ENCODE assay signal across 12 cellular contexts in genomic region chr16:50275428-50276127, GRCh38. TPM values are rescaled to one million over a fixed set of nuclear protein-coding genes. Genes with fewer than 3 reads are reported as not detected.
A peak's percentile ranks its signal among the peaks of the same experiment; 100 is the strongest.
DNase-seq lines count a peak whose midpoint lies in the region; ATAC-seq and TF ChIP-seq lines count a peak whose summit lies in the region.
"Had no signal": no experiment of that assay in that cellular context is flagged by ENCODE, and none has a peak within 500 bp of the region (broad histone marks: within the 10 kb centered on the region; RNA-seq: fewer than 3 reads in every experiment).

No MANE protein-coding gene starts in this region.

- H2AFZ ChIP-seq in Karpas-422 (ENCODE audit: low read length) = no peak overlapping the region
- H2AFZ ChIP-seq in GM23338 = no peak overlapping the region

- H3K27me3 Mint-ChIP-seq in activated naive CD8-positive, alpha-beta T cell treated with anti-CD3 and anti-CD28 coated beads, Interleukin-2, amount 10 ng/mL, durations not matched to agents 7 days and 5 days = no peaks in the 10 kb centered on the region
- peaks cover 7% of the 10 kb centered on the region for H3K27me3 Mint-ChIP-seq in GM23338 (ENCODE audit: insufficient read depth, low read depth, poor library complexity)

- POLR2A ChIA-PET in activated naive CD8-positive, alpha-beta T cell treated with anti-CD3 and anti-CD28 coated beads, Interleukin-2, amount 10 ng/mL, durations not matched to agents 7 days and 5 days (lab: Charles Lee) = interaction anchor here (0.7 to 4.1 kb wide), 7 partner anchors 7 to 466 kb away, joined by 3 to 39 read pairs (median 9); partner anchors contain the start of genes ADCY7, CYLD and HEATR3

- peak overlapping the region; percentile 83 for H3K27ac ChIP-seq in Karpas-422 (ENCODE audit: low read length)
- H3K27ac ChIP-seq in skin epidermis = peak overlapping the region in 18 of 21 experiments; percentile 55 to 99 (median 88)
- H3K27ac ChIP-seq in GM23338 (ENCODE audit: low read depth) = no peak overlapping the region

- peak overlapping the region; percentile 93 for H3K4me3 Mint-ChIP-seq in activated naive CD8-positive, alpha-beta T cell treated with anti-CD3 and anti-CD28 coated beads, Interleukin-2, amount 10 ng/mL, durations not matched to agents 7 days and 5 days
- H3K4me3 Mint-ChIP-seq in GM23338 = no peak overlapping the region

- H3K9ac ChIP-seq in Karpas-422 (ENCODE audit: low read length) = peak overlapping the region; percentile 94

- H3K9me3 Mint-ChIP-seq in activated naive CD8-positive, alpha-beta T cell treated with anti-CD3 and anti-CD28 coated beads, Interleukin-2, amount 10 ng/mL, durations not matched to agents 7 days and 5 days = no peaks in the 10 kb centered on the region
- H3K9me3 Mint-ChIP-seq in GM23338 = no peaks in the 10 kb centered on the region

- no peaks in the 10 kb centered on the region for H3K27me3 ChIP-seq in Karpas-422 (ENCODE audit: low read length)
- H3K27me3 ChIP-seq in GM23338 (ENCODE audit: insufficient read depth) = no peaks in the 10 kb centered on the region

- H3K4me2 ChIP-seq in Karpas-422 (ENCODE audit: low read depth, low read length, poor library complexity, severe bottlenecking) = peak overlapping the region; percentile 89
- no peak overlapping the region for H3K4me2 ChIP-seq in GM23338

- DNase-seq in NOMO-1 treated with DMSO at 0.1 percent for 48 hours (lab: John Stamatoyannopoulos, UW; ENCODE audit: unreplicated experiment) (peak; percentile 10), NOMO-1 (lab: John Stamatoyannopoulos, UW; ENCODE audit: unreplicated experiment in 2 of 2) (no peak), Karpas-422 (no peak), GM23338 (ENCODE audit: low spot score) (no peak), Kasumi-1 (lab: John Stamatoyannopoulos, UW) (no peak), NCI-H82 (lab: John Stamatoyannopoulos, UW) (no peak)
- DNase-seq in activated naive CD8-positive, alpha-beta T cell treated with anti-CD3 and anti-CD28 coated beads, Interleukin-2, amount 10 ng/mL, durations not matched to agents 7 days and 5 days = peak; percentile 30
- DNase-seq: amygdala, midbrain had no signal

- H3K4me1 ChIP-seq in Karpas-422 (ENCODE audit: low read length) (peaks cover 51% of the 10 kb centered on the region), GM23338 (ENCODE audit: insufficient read depth) (peaks cover 11% of the 10 kb centered on the region)

- TF ChIP-seq CTCF in GM23338 (conservative IDR thresholded peaks at IDR 0.05; ENCODE audit: low read depth in 2 of 2) = no peak

- peaks cover 79% of the 10 kb centered on the region for H3K4me1 Mint-ChIP-seq in activated naive CD8-positive, alpha-beta T cell treated with anti-CD3 and anti-CD28 coated beads, Interleukin-2, amount 10 ng/mL, durations not matched to agents 7 days and 5 days
- peaks cover 14% of the 10 kb centered on the region for H3K4me1 Mint-ChIP-seq in GM23338

- H3K79me2 ChIP-seq in Karpas-422 (ENCODE audit: low read length) (peaks cover 55% of the 10 kb centered on the region), GM23338 (replicated peaks; ENCODE audit: insufficient read depth) (no peaks in the 10 kb centered on the region)

- H3K4me3 ChIP-seq in Karpas-422 (ENCODE audit: low read length) = peak overlapping the region; percentile 73
- peak overlapping the region in 5 of 7 experiments; percentile 26 to 37 (median 29) for H3K4me3 ChIP-seq in skin epidermis
- H3K4me3 ChIP-seq in GM23338 = no peak overlapping the region

- H4K20me1 ChIP-seq in Karpas-422 (ENCODE audit: insufficient read depth, low read depth, low read length) (peaks cover 3% of the 10 kb centered on the region; the same call in 1 of the 2 replicates), GM23338 (replicated peaks; ENCODE audit: insufficient read depth) (no peaks in the 10 kb centered on the region; the same call in 1 of the 2 replicates)

- peaks cover 9% of the 10 kb centered on the region; the same call in 1 of the 2 replicates for H3K36me3 ChIP-seq in Karpas-422 (ENCODE audit: insufficient read depth, low read length)
- H3K36me3 ChIP-seq in GM23338 (ENCODE audit: insufficient read depth) = no peaks in the 10 kb centered on the region

- peak overlapping the region; percentile 99 for H3K27ac Mint-ChIP-seq in activated naive CD8-positive, alpha-beta T cell treated with anti-CD3 and anti-CD28 coated beads, Interleukin-2, amount 10 ng/mL, durations not matched to agents 7 days and 5 days
- H3K27ac Mint-ChIP-seq in GM23338 = no peak overlapping the region

- H3K36me3 Mint-ChIP-seq in activated naive CD8-positive, alpha-beta T cell treated with anti-CD3 and anti-CD28 coated beads, Interleukin-2, amount 10 ng/mL, durations not matched to agents 7 days and 5 days = peaks cover 31% of the 10 kb centered on the region
- no peaks in the 10 kb centered on the region for H3K36me3 Mint-ChIP-seq in GM23338 (ENCODE audit: low read depth)

- no peaks in the 10 kb centered on the region for H3F3A ChIP-seq in GM23338 (replicated peaks; ENCODE audit: low read depth)

- no peaks in the 10 kb centered on the region for H3K9me3 ChIP-seq in Karpas-422 (ENCODE audit: low read length)

- H3K9me2 ChIP-seq in Karpas-422 (replicated peaks; ENCODE audit: insufficient read depth, low read length) (no peaks in the 10 kb centered on the region), GM23338 (ENCODE audit: insufficient read depth) (no peaks in the 10 kb centered on the region)

- ATAC-seq in activated naive CD8-positive, alpha-beta T cell treated with anti-CD3 and anti-CD28 coated beads, Interleukin-2, amount 10 ng/mL, durations not matched to agents 7 days and 5 days (ENCODE audit: low read depth) = no peak
- ATAC-seq in GM23338 = no peak
- ATAC-seq: Right ventricle myocardium inferior, sciatic nerve had no signal

TF ChIP-seq in GM23338, 12 proteins besides CTCF, POLR2A, EP300 and RAD21 (continues in another document):
- TF ChIP-seq EZH2 (IDR thresholded peaks at IDR 0.05; ENCODE audit: low read depth, unreplicated experiment) = no peak
- TF ChIP-seq ZNF462 (CRISPR knock-in tag; IDR thresholded peaks at IDR 0.05) = no peak
- TF ChIP-seq POLR2AphosphoS5 (IDR thresholded peaks at IDR 0.05; ENCODE audit: low read depth) = no peak
- no peak for TF ChIP-seq ZNF331 (CRISPR knock-in tag; IDR thresholded peaks at IDR 0.05; ENCODE audit: low read depth)

RNA-seq across cellular contexts. Expression of gene ADCY7, which starts 9.2 kb away (rescaled TPM):
- 27.5 and 45.5 TPM in 2 replicates for total RNA-seq in Karpas-422 (2014; rRNA removed; shearing (Covaris generic); ENCODE audit: low replicate concordance)
- total RNA-seq in activated naive CD8-positive, alpha-beta T cell treated with anti-CD3 and anti-CD28 coated beads, Interleukin-2, amount 10 ng/mL, durations not matched to agents 7 days and 5 days = 100 to 1,000 TPM; 172 to 177 TPM
- total RNA-seq in GM23338 (2014; rRNA removed; shearing (Covaris generic)) = 10.5 and 10.8 TPM in 2 replicates
- polyA plus RNA-seq in GM23338 (2016; fragmentation: Nextera tagmentation; extraction: Ambion mirVana) = 2.4 and 2.5 TPM in 2 replicates

Comparison
In these comparisons a context has a peak if more than half of its experiments do, and no peak if none do; other contexts are left out.
1. DNase-seq: peak in NOMO-1 treated with DMSO at 0.1 percent for 48 hours (single experiment) and activated naive CD8-positive, alpha-beta T cell treated with anti-CD3 and anti-CD28 coated beads, Interleukin-2, amount 10 ng/mL, durations not matched to agents 7 days and 5 days (single experiment); none in NOMO-1 (0 of 2), Karpas-422 (single experiment), GM23338 (single experiment), Kasumi-1 (0 of 2) and NCI-H82 (single experiment).